8 cellular contexts compared by ENCODE assay signal in the genomic region with DNA sequence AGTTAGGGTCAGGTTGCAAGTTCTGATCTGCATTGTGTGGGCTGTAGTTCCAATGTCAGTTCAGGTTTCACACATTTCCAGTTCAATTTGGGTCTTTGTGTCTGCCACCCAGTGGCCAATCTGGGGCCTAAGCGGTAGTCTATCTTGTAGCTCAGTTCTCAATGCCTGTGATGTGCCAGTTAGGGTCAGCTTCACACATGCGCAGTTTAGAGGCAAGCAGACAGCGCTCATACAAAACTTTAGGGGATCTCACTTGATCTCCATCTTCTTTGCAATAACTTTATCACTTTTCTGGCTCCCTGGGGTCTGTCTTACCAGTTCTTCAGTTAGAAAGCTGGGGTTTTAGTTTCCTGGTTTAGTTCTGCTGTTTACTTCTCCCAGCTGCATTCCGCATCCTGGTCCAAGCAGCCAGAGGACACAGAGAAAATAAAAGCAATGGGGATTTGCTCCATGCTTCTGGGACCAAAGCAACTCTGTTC. TPM values are rescaled to one million over a fixed set of nuclear protein-coding genes. Genes with fewer than 3 reads are reported as not detected.
DNase-seq lines count a peak whose midpoint lies in the region; ATAC-seq lines count a peak whose summit lies in the region.

No MANE protein-coding gene starts in this region.

- peak; percentile 81 to 85 for DNase-seq in AML-193 (lab: John Stamatoyannopoulos, UW)
- DNase-seq in NCI-H526 (lab: John Stamatoyannopoulos, UW) = peak; percentile 62 to 78
- peak; percentile 39 to 57 for DNase-seq in activated CD4-positive, alpha-beta T cell treated with anti-CD3 and anti-CD28 coated beads, Interleukin-2, amount 50 U/mL, for 48 hours
- peak; percentile 39 for DNase-seq in effector CD8-positive, alpha-beta T cell (lab: John Stamatoyannopoulos, UW)
- DNase-seq in lung microvascular endothelial cell (ENCODE audit: low read depth in 2 of 2) = peak; percentile 86 to 91
- peak; percentile 38 for DNase-seq in stimulated activated CD8-positive, alpha-beta memory T cell treated with anti-CD3 and anti-CD28 coated beads, Interleukin-15, amount 100 ng/mL, for 1 hour (ENCODE audit: low read depth)

- ATAC-seq in GM19043 (IDR thresholded peaks at IDR 0.05; ENCODE audit: low read depth, unreplicated experiment) = peak; percentile 89
- ATAC-seq in HG03342 (IDR thresholded peaks at IDR 0.05; ENCODE audit: unreplicated experiment) = peak; percentile 94

RNA-seq across cellular contexts. Expression of gene ZNF24, which starts 11.0 kb away (rescaled TPM):
- total RNA-seq in lung microvascular endothelial cell = 20.7 and 32.1 TPM in 2 replicates

RNA-seq across cellular contexts. Expression of gene ZNF396, which starts 22.0 kb away (rescaled TPM):
- total RNA-seq in lung microvascular endothelial cell = 0.22 and 0.60 TPM in 2 replicates

Comparison
In these comparisons a context has a peak if more than half of its experiments do, and no peak if none do; other contexts are left out.
1. Peak in every context shown above with its lines: DNase-seq and ATAC-seq.
2. DNase-seq: peak in every context shown above with its lines; median percentile 88 in lung microvascular endothelial cell; 83 in AML-193; 70 in NCI-H526; 48 in activated CD4-positive, alpha-beta T cell treated with anti-CD3 and anti-CD28 coated beads, Interleukin-2, amount 50 U/mL, for 48 hours; 39 in effector CD8-positive, alpha-beta T cell; 38 in stimulated activated CD8-positive, alpha-beta memory T cell treated with anti-CD3 and anti-CD28 coated beads, Interleukin-15, amount 100 ng/mL, for 1 hour.